In the genomic region with DNA sequence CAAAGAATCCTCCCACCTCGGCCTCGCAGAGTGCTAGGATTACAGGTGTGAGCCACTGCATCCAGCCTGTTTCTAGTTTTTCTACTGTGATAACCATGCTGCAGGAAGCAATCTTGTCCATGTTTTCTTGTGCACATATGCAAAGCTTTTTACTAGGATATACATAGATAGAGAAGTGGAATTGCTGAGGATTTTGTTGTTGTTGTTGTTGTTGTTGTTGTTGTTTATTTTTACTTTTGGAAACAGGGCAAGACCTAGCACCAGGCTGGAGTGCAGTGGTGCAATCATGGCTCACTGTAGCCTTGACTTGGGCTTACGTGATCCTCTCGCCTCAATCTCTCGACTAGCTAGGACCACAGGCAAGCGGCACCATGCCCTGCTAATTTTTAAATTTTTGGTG, we compare ENCODE assay signal across 32 cellular contexts. TPM values are rescaled to one million over a fixed set of nuclear protein-coding genes. Genes with fewer than 3 reads are reported as not detected.
DNase-seq lines count a peak whose midpoint lies in the region; ATAC-seq, FAIRE-seq and TF ChIP-seq lines count a peak whose summit lies in the region.
"Had no signal": no experiment of that assay in that cellular context is flagged by ENCODE, and none has a peak within 500 bp of the region (broad histone marks: within the 10 kb centered on the region; RNA-seq: fewer than 3 reads in every experiment).

No MANE protein-coding gene starts in this region.

- H3K27me3 ChIP-seq in PC-3 (ENCODE audit: low read length): no peaks in the 10 kb centered on the region
- H3K27me3 ChIP-seq: BE2C had no signal

- no peaks in the 10 kb centered on the region for H3K27me3 Mint-ChIP-seq in activated CD4-positive, alpha-beta T cell treated with anti-CD3 and anti-CD28 coated beads for 36 hours
- no peaks in the 10 kb centered on the region for H3K27me3 Mint-ChIP-seq in activated CD4-positive, alpha-beta T cell treated with anti-CD3 and anti-CD28 coated beads, Interleukin-2, amount 10 ng/mL, durations not matched to agents 24 days and 14 days
- H3K27me3 Mint-ChIP-seq in stimulated activated naive CD8-positive, alpha-beta T cell treated with anti-CD3 and anti-CD28 coated beads, Interleukin-15, Interleukin-2, amounts not matched to agents 100 ng/mL and 50 ng/mL, for 24 hours: no peaks in the 10 kb centered on the region
- H3K27me3 Mint-ChIP-seq in stimulated activated naive CD8-positive, alpha-beta T cell treated with anti-CD3 and anti-CD28 coated beads, Interleukin-15, amount 100 ng/mL, for 72 hours: no peaks in the 10 kb centered on the region
- H3K27me3 Mint-ChIP-seq in mesothelial cell of epicardium (ENCODE audit: low read depth): no peaks in the 10 kb centered on the region
- H3K27me3 Mint-ChIP-seq: CD8-positive, alpha-beta memory T cell; IgD-negative memory B cell had no signal

- DNase-seq in activated CD4-positive, alpha-beta T cell treated with anti-CD3 and anti-CD28 coated beads for 36 hours: no peak
- no peak for DNase-seq in activated CD4-positive, alpha-beta T cell treated with anti-CD3 and anti-CD28 coated beads, Interleukin-2, amount 10 ng/mL, durations not matched to agents 24 days and 14 days
- no peak for DNase-seq in stimulated activated naive CD8-positive, alpha-beta T cell treated with anti-CD3 and anti-CD28 coated beads, Interleukin-15, amount 100 ng/mL, for 72 hours
- DNase-seq in mesothelial cell of epicardium (ENCODE audit: low spot score in 2 of 2, unreplicated experiment in 2 of 2) (no peak), NCI-H1092 treated with DMSO at 0.1 percent for 48 hours (lab: John Stamatoyannopoulos, UW) (no peak), PC-3 (no peak), HTR-8/SVneo (ENCODE audit: insufficient read length, low spot score) (no peak)
- DNase-seq: BE2C; Calu3; CD8-positive, alpha-beta memory T cell; DMS153; DND-41; H9; HFFc6; MM.1S; NCI-H1417; NCI-H1694; NCI-H2029 treated with DMSO at 0.1 percent for 48 hours; NCI-H446 treated with DMSO at 0.1 percent for 48 hours; NCI-H526; NCI-H82; NK-92 treated with Interleukin-12 subunit alpha and Interleukin-12 subunit beta, amount 100 ng/mL, for 24 hours; PC-9; Right ventricle myocardium superior; RPMI8226 had no signal

- no peak overlapping the region for H3K4me3 Mint-ChIP-seq in activated CD4-positive, alpha-beta T cell treated with anti-CD3 and anti-CD28 coated beads for 36 hours
- H3K4me3 Mint-ChIP-seq in activated CD4-positive, alpha-beta T cell treated with anti-CD3 and anti-CD28 coated beads, Interleukin-2, amount 10 ng/mL, durations not matched to agents 24 days and 14 days: no peak overlapping the region
- no peak overlapping the region for H3K4me3 Mint-ChIP-seq in stimulated activated naive CD8-positive, alpha-beta T cell treated with anti-CD3 and anti-CD28 coated beads, Interleukin-15, Interleukin-2, amounts not matched to agents 100 ng/mL and 50 ng/mL, for 24 hours
- H3K4me3 Mint-ChIP-seq in stimulated activated naive CD8-positive, alpha-beta T cell treated with anti-CD3 and anti-CD28 coated beads, Interleukin-15, amount 100 ng/mL, for 72 hours: no peak overlapping the region
- no peak overlapping the region for H3K4me3 Mint-ChIP-seq in mesothelial cell of epicardium
- H3K4me3 Mint-ChIP-seq: CD14-positive monocyte, GM23338, H9, HFFc6, IgD-negative memory B cell had no signal

- no peaks in the 10 kb centered on the region for H3K9me3 Mint-ChIP-seq in activated CD4-positive, alpha-beta T cell treated with anti-CD3 and anti-CD28 coated beads for 36 hours (ENCODE audit: low read depth)
- H3K9me3 Mint-ChIP-seq in activated CD4-positive, alpha-beta T cell treated with anti-CD3 and anti-CD28 coated beads, Interleukin-2, amount 10 ng/mL, durations not matched to agents 24 days and 14 days: no peaks in the 10 kb centered on the region
- no peaks in the 10 kb centered on the region for H3K9me3 Mint-ChIP-seq in stimulated activated naive CD8-positive, alpha-beta T cell treated with anti-CD3 and anti-CD28 coated beads, Interleukin-15, Interleukin-2, amounts not matched to agents 100 ng/mL and 50 ng/mL, for 24 hours
- H3K9me3 Mint-ChIP-seq in stimulated activated naive CD8-positive, alpha-beta T cell treated with anti-CD3 and anti-CD28 coated beads, Interleukin-15, amount 100 ng/mL, for 72 hours: no peaks in the 10 kb centered on the region
- no peaks in the 10 kb centered on the region for H3K9me3 Mint-ChIP-seq in mesothelial cell of epicardium
- H3K9me3 Mint-ChIP-seq: CD8-positive, alpha-beta memory T cell; GM23338; H9; HFFc6; IgD-negative memory B cell had no signal

- no peaks in the 10 kb centered on the region for H3F3A ChIP-seq in PC-3 (ENCODE audit: low read length, unreplicated experiment)

- H3K9me3 ChIP-seq in PC-3 (ENCODE audit: low read length): no peaks in the 10 kb centered on the region
- H3K9me3 ChIP-seq: BE2C had no signal

- intact Hi-C loops in activated CD4-positive, alpha-beta T cell treated with anti-CD3 and anti-CD28 coated beads for 36 hours (cut with DNase I, micrococcal nuclease): loop anchor here in 1 of 2 experiments (1.0 kb wide), 1 partner anchor 48 kb away; no protein-coding TSS in a partner anchor
- intact Hi-C loops in activated CD4-positive, alpha-beta T cell treated with anti-CD3 and anti-CD28 coated beads, Interleukin-2, amount 10 ng/mL, durations not matched to agents 24 days and 14 days (cut with micrococcal nuclease): no loop called here
- intact Hi-C loops in PC-3 (cut with micrococcal nuclease): no loop called here

- no peaks in the 10 kb centered on the region for H3K36me3 ChIP-seq in PC-3 (ENCODE audit: low read depth, low read length)
- H3K36me3 ChIP-seq: BE2C had no signal

- no peaks in the 10 kb centered on the region for H3K4me1 ChIP-seq in PC-3 (ENCODE audit: insufficient read depth, low read length)

- H3K27ac ChIP-seq in PC-3 (ENCODE audit: low read length): no peak overlapping the region
- H3K27ac ChIP-seq: 22Rv1, KMS-11, PC-9 had no signal

- no peak for ATAC-seq in activated CD4-positive, alpha-beta T cell treated with anti-CD3 and anti-CD28 coated beads for 36 hours
- ATAC-seq in stimulated activated naive CD8-positive, alpha-beta T cell treated with anti-CD3 and anti-CD28 coated beads, Interleukin-15, amount 100 ng/mL, for 72 hours: no peak
- ATAC-seq in PC-3: no peak
- ATAC-seq: GM23338 had no signal

- H3K4me1 Mint-ChIP-seq in activated CD4-positive, alpha-beta T cell treated with anti-CD3 and anti-CD28 coated beads for 36 hours: peaks cover 57% of the 10 kb centered on the region
- peaks cover 31% of the 10 kb centered on the region for H3K4me1 Mint-ChIP-seq in activated CD4-positive, alpha-beta T cell treated with anti-CD3 and anti-CD28 coated beads, Interleukin-2, amount 10 ng/mL, durations not matched to agents 24 days and 14 days
- peaks cover 58% of the 10 kb centered on the region for H3K4me1 Mint-ChIP-seq in stimulated activated naive CD8-positive, alpha-beta T cell treated with anti-CD3 and anti-CD28 coated beads, Interleukin-15, Interleukin-2, amounts not matched to agents 100 ng/mL and 50 ng/mL, for 24 hours (ENCODE audit: low read depth)
- peaks cover 55% of the 10 kb centered on the region for H3K4me1 Mint-ChIP-seq in stimulated activated naive CD8-positive, alpha-beta T cell treated with anti-CD3 and anti-CD28 coated beads, Interleukin-15, amount 100 ng/mL, for 72 hours
- H3K4me1 Mint-ChIP-seq in mesothelial cell of epicardium: peaks cover 27% of the 10 kb centered on the region

- no peak overlapping the region for H3K9ac ChIP-seq in PC-3 (ENCODE audit: low read length)
- H3K9ac ChIP-seq: KMS-11 had no signal

- H3K27ac Mint-ChIP-seq in activated CD4-positive, alpha-beta T cell treated with anti-CD3 and anti-CD28 coated beads for 36 hours: peak overlapping the region; percentile 59
- no peak overlapping the region for H3K27ac Mint-ChIP-seq in activated CD4-positive, alpha-beta T cell treated with anti-CD3 and anti-CD28 coated beads, Interleukin-2, amount 10 ng/mL, durations not matched to agents 24 days and 14 days
- H3K27ac Mint-ChIP-seq in stimulated activated naive CD8-positive, alpha-beta T cell treated with anti-CD3 and anti-CD28 coated beads, Interleukin-15, Interleukin-2, amounts not matched to agents 100 ng/mL and 50 ng/mL, for 24 hours: peak overlapping the region; percentile 65
- peak overlapping the region in 1 of 2 donors; percentile 59 for H3K27ac Mint-ChIP-seq in stimulated activated naive CD8-positive, alpha-beta T cell treated with anti-CD3 and anti-CD28 coated beads, Interleukin-15, amount 100 ng/mL, for 72 hours
- peak overlapping the region; percentile 25 for H3K27ac Mint-ChIP-seq in mesothelial cell of epicardium
- H3K27ac Mint-ChIP-seq: GM23338, HFFc6, IgD-negative memory B cell had no signal

- CTCF ChIA-PET in activated CD4-positive, alpha-beta T cell treated with anti-CD3 and anti-CD28 coated beads for 36 hours (lab: Charles Lee): no interaction called here
- CTCF ChIA-PET in PC-3 (lab: Charles Lee): no interaction called here

- H3K9me2 ChIP-seq in PC-3 (replicated peaks; ENCODE audit: low read length): no peaks in the 10 kb centered on the region

- H3K4me2 ChIP-seq in PC-3 (ENCODE audit: low read length): no peak overlapping the region
- H3K4me2 ChIP-seq: GM23338, KMS-11, PC-9 had no signal

- POLR2A ChIA-PET in activated CD4-positive, alpha-beta T cell treated with anti-CD3 and anti-CD28 coated beads for 36 hours (lab: Charles Lee): interaction anchor here (0.5 kb wide), 1 partner anchor 92 kb away, joined by 3 read pairs; no protein-coding TSS in a partner anchor
- POLR2A ChIA-PET in PC-3 (lab: Charles Lee; ENCODE audit: unreplicated experiment): interaction anchor here (0.6 kb wide), 1 partner anchor 52 kb away, joined by 3 read pairs; no protein-coding TSS in a partner anchor

- H3K79me2 ChIP-seq in PC-3 (ENCODE audit: low read length): peaks cover 25% of the 10 kb centered on the region

- TF ChIP-seq CTCF in mesothelial cell of epicardium (IDR thresholded peaks at IDR 0.05; ENCODE audit: unreplicated experiment) (no peak), PC-3 (conservative IDR thresholded peaks at IDR 0.05; ENCODE audit: low read depth, low read length) (no peak)

- no TSS peak for BruUV-seq in PC-3 (replicated peaks; lab: Mats Ljungman, UMichigan)

- no peak for FAIRE-seq in HTR-8/SVneo (lab: Jason Lieb, UNC)
- FAIRE-seq: GM18507 had no signal

- H3K4me3 ChIP-seq in PC-3 (ENCODE audit: low read length): no peak overlapping the region
- H3K4me3 ChIP-seq: GM23338, PC-9 had no signal

- peaks cover 4% of the 10 kb centered on the region; the same call in 1 of the 2 replicates for H4K20me1 ChIP-seq in PC-3 (ENCODE audit: low read length)

- peaks cover 31% of the 10 kb centered on the region for H3K36me3 Mint-ChIP-seq in activated CD4-positive, alpha-beta T cell treated with anti-CD3 and anti-CD28 coated beads for 36 hours (ENCODE audit: low read depth)
- peaks cover 15% of the 10 kb centered on the region for H3K36me3 Mint-ChIP-seq in activated CD4-positive, alpha-beta T cell treated with anti-CD3 and anti-CD28 coated beads, Interleukin-2, amount 10 ng/mL, durations not matched to agents 24 days and 14 days (ENCODE audit: low read depth)
- peaks cover 49% of the 10 kb centered on the region for H3K36me3 Mint-ChIP-seq in stimulated activated naive CD8-positive, alpha-beta T cell treated with anti-CD3 and anti-CD28 coated beads, Interleukin-15, Interleukin-2, amounts not matched to agents 100 ng/mL and 50 ng/mL, for 24 hours (ENCODE audit: low read depth)
- H3K36me3 Mint-ChIP-seq in mesothelial cell of epicardium: no peaks in the 10 kb centered on the region

- H2AFZ ChIP-seq in PC-3 (ENCODE audit: low read length): no peak overlapping the region
- H2AFZ ChIP-seq: GM23338, PC-9 had no signal

RNA-seq across cellular contexts. Expression of gene KIF3B, which starts 23.2 kb away (rescaled TPM):
- total RNA-seq in activated CD4-positive, alpha-beta T cell treated with anti-CD3 and anti-CD28 coated beads for 36 hours: 10 to 100 TPM; 39.9 to 40.7 TPM
- total RNA-seq in activated CD4-positive, alpha-beta T cell treated with anti-CD3 and anti-CD28 coated beads, Interleukin-2, amount 10 ng/mL, durations not matched to agents 24 days and 14 days: 34.7 and 35.5 TPM in 2 replicates
- 21.1 to 22.2 TPM (median 21.3 TPM) in 3 replicates for total RNA-seq in mesothelial cell of epicardium
- 20.0 and 23.0 TPM in 2 replicates for total RNA-seq in PC-3 (2014; rRNA removed)

RNA-seq across cellular contexts. Expression of gene ASXL1, which starts 57.5 kb away (rescaled TPM):
- total RNA-seq in activated CD4-positive, alpha-beta T cell treated with anti-CD3 and anti-CD28 coated beads for 36 hours: 100 to 1,000 TPM; 129 to 141 TPM
- total RNA-seq in activated CD4-positive, alpha-beta T cell treated with anti-CD3 and anti-CD28 coated beads, Interleukin-2, amount 10 ng/mL, durations not matched to agents 24 days and 14 days: 126 and 142 TPM in 2 replicates
- total RNA-seq in mesothelial cell of epicardium: 173 to 182 TPM (median 173 TPM) in 3 replicates
- 42.8 and 60.7 TPM in 2 replicates for total RNA-seq in PC-3 (2014; rRNA removed)
